ENCODE assay signal across 8 cellular contexts in genomic region chr7:28958235-28958945, GRCh38. TPM values are rescaled to one million over a fixed set of nuclear protein-coding genes. Genes with fewer than 3 reads are reported as not detected.
DNase-seq lines count a peak whose midpoint lies in the region; ATAC-seq and TF ChIP-seq lines count a peak whose summit lies in the region.

Gene TRIL (minus strand): TSS chr7:28958330. CDS start chr7:28958046, 284 bp downstream.

- peak within 1 kb of the TSS; percentile 88 to 93 for H3K18ac ChIP-seq in mesenchymal stem cell (ENCODE audit: low read depth in 1 of 2, low read length in 2 of 2)

- peak within 1 kb of the TSS; percentile 38 for H3K9ac ChIP-seq in mesenchymal stem cell (ENCODE audit: low read length)

- peak within 1 kb of the TSS; percentile 94 for H4K8ac ChIP-seq in mesenchymal stem cell (ENCODE audit: low read length)

- no peak for TF ChIP-seq POLR2A in testis (IDR thresholded peaks at IDR 0.05)

- ATAC-seq in HG03196 (IDR thresholded peaks at IDR 0.05; ENCODE audit: unreplicated experiment), result no peak
- ATAC-seq in HG03457 (IDR thresholded peaks at IDR 0.05; ENCODE audit: unreplicated experiment), result no peak

- H3K36me3 ChIP-seq in mesenchymal stem cell (ENCODE audit: control insufficient read depth in 1 of 2, insufficient read depth in 2 of 2, low read depth in 1 of 2, low read length in 2 of 2), result peaks cover 0 to 8% of the 10 kb centered on the region in 2 experiments
- H3K36me3 ChIP-seq in testis (ENCODE audit: low read depth, missing control alignments), result no peaks in the 10 kb centered on the region

- intact Hi-C loops in testis (cut with DNase I; ENCODE audit: low total_unique reads), result no loop called here

- peak within 1 kb of the TSS; percentile 62 for H2BK15ac ChIP-seq in mesenchymal stem cell (ENCODE audit: low read depth, poor library complexity, severe bottlenecking)

- H3K27ac ChIP-seq in mesenchymal stem cell (ENCODE audit: low read length, poor library complexity, severe bottlenecking), result no peak within 1 kb of the TSS
- H3K27ac ChIP-seq in testis, result no peak within 1 kb of the TSS

- H3K9me3 ChIP-seq in mesenchymal stem cell (ENCODE audit: control insufficient read depth, low read length) (peaks cover 2% of the 10 kb centered on the region), testis (no peaks in the 10 kb centered on the region)

- H4K91ac ChIP-seq in mesenchymal stem cell (ENCODE audit: low read length), result peak within 1 kb of the TSS; percentile 70

- H3K27me3 ChIP-seq in mesenchymal stem cell (ENCODE audit: control insufficient read depth in 1 of 2, insufficient read depth in 1 of 2, low read length in 2 of 2) (peaks cover 44 to 66% of the 10 kb centered on the region in 2 experiments), testis (no peaks in the 10 kb centered on the region)

- H2AFZ ChIP-seq in mesenchymal stem cell (ENCODE audit: low read depth, low read length), result peak within 1 kb of the TSS; percentile 74

- H2BK5ac ChIP-seq in mesenchymal stem cell (ENCODE audit: low read depth, low read length, poor library complexity, severe bottlenecking), result no peak within 1 kb of the TSS

- no peaks in the 10 kb centered on the region for H3K79me1 ChIP-seq in mesenchymal stem cell (replicated peaks; ENCODE audit: low read length, poor library complexity, severe bottlenecking)

- H3K23ac ChIP-seq in mesenchymal stem cell (ENCODE audit: low read length in 2 of 2), result peak within 1 kb of the TSS in 1 of 2 experiments; percentile 98

- no peak within 1 kb of the TSS for H2AK5ac ChIP-seq in mesenchymal stem cell (ENCODE audit: low read length, severe bottlenecking)

- H3K4me1 ChIP-seq in mesenchymal stem cell (ENCODE audit: control insufficient read depth, insufficient read depth, low read depth, low read length) (peaks cover 33% of the 10 kb centered on the region), testis (peaks cover 7% of the 10 kb centered on the region)

- TF ChIP-seq CTCF in epithelial cell of proximal tubule (conservative IDR thresholded peaks at IDR 0.05; ENCODE audit: low read depth, low read length) (no peak), testis (IDR thresholded peaks at IDR 0.05) (no peak)

- 2% methylated on average over 65 of the region's 65 CpGs for WGBS in mesenchymal stem cell
- WGBS in testis, 2 donors, result 2 to 3% methylated on average over 41 to 64 of the region's 65 CpGs

- peak within 1 kb of the TSS; percentile 54 for H3K4me3 ChIP-seq in epithelial cell of proximal tubule (ENCODE audit: low read depth, low read length)
- H3K4me3 ChIP-seq in mesenchymal stem cell (ENCODE audit: insufficient read depth in 1 of 2, low read depth in 1 of 2, low read length in 2 of 2), result peak within 1 kb of the TSS; percentile 50 to 75
- peak within 1 kb of the TSS; percentile 51 to 54 for H3K4me3 ChIP-seq in testis

- DNase-seq in GM03348 (ENCODE audit: low spot score) (peak; percentile 87), epithelial cell of proximal tubule (ENCODE audit: low read depth) (no peak), mesenchymal stem cell (peak; percentile 74), testis (peak; percentile 77), GM19238 (ENCODE audit: insufficient read length, low spot score) (no peak)

- H3K4me2 ChIP-seq in mesenchymal stem cell (ENCODE audit: low read length, poor library complexity, severe bottlenecking), result peak within 1 kb of the TSS; percentile 83

- no peak within 1 kb of the TSS for H3K14ac ChIP-seq in mesenchymal stem cell (ENCODE audit: low read length in 2 of 2)

- H3K4ac ChIP-seq in mesenchymal stem cell (ENCODE audit: low read depth in 1 of 2, low read length in 2 of 2), result peak within 1 kb of the TSS; percentile 44 to 86

- H2BK12ac ChIP-seq in mesenchymal stem cell (ENCODE audit: low read length in 2 of 2), result peak within 1 kb of the TSS; percentile 80 to 82

- H2BK120ac ChIP-seq in mesenchymal stem cell (ENCODE audit: low read depth, low read length), result peak within 1 kb of the TSS; percentile 95

TF ChIP-seq in PFSK-1, 5 proteins besides CTCF, POLR2A, EP300 and RAD21:
- TF ChIP-seq POLR2AphosphoS5 (IDR thresholded peaks at IDR 0.05; ENCODE audit: low read depth, low read length) (no peak), REST (IDR thresholded peaks at IDR 0.05; ENCODE audit: insufficient read depth in 1 of 2, low read depth in 2 of 2, low read length in 2 of 2) (0 out of 4 replicates have a peak, but pooled peaks of 1 of the 2 experiments have one; percentile 27), FOXP2 (optimal IDR thresholded peaks at IDR 0.05; ENCODE audit: borderline replicate concordance, extremely low read depth, extremely low read length, insufficient read depth) (peak; percentile 77), TAF1 (IDR thresholded peaks at IDR 0.05; ENCODE audit: borderline replicate concordance, insufficient read depth, low read length) (no peak)

RNA-seq across cellular contexts. Expression of gene TRIL, which starts in this region (rescaled TPM):
- polyA plus RNA-seq in PFSK-1 (2012; ENCODE audit: insufficient read length, low read depth), result 4.6 TPM
- total RNA-seq in epithelial cell of proximal tubule (0.06 and 0.80 TPM in 2 replicates), testis (1 to 10 TPM in 1 of 2 donors, under 1 TPM in 1; 0.99 to 1.3 TPM)
- polyA plus RNA-seq in mesenchymal stem cell (2013, experiment 1 of 2), result 6.3 TPM
- polyA plus RNA-seq in mesenchymal stem cell (2013, experiment 2 of 2), result 6.2 TPM
- 2.0 TPM for polyA plus RNA-seq in testis (ENCODE audit: insufficient read depth, low read depth, low replicate concordance)

Comparison
In these comparisons a context has a peak if more than half of its experiments do, and no peak if none do; other contexts are left out.
1. DNase-seq: peak in GM03348 (single experiment), mesenchymal stem cell (single experiment) and testis (single experiment); none in epithelial cell of proximal tubule (single experiment) and GM19238 (single experiment).
2. Peak in every context shown above with its lines, with median percentiles within 50 percentile points of each other: H3K4me3 ChIP-seq.